8 cellular contexts compared by ENCODE assay signal in genomic region chr14:80942158-80942738, GRCh38. TPM values are rescaled to one million over a fixed set of nuclear protein-coding genes. Genes with fewer than 3 reads are reported as not detected.
DNase-seq lines count a peak whose midpoint lies in the region; ATAC-seq and TF ChIP-seq lines count a peak whose summit lies in the region.

No MANE protein-coding gene starts in this region.

- H3K27ac ChIP-seq in right cardiac atrium (ENCODE audit: low read length) (no peak overlapping the region), subcutaneous abdominal adipose tissue (ENCODE audit: low read depth, low read length) (peak overlapping the region; percentile 38)

- no peaks in the 10 kb centered on the region for H3K27me3 ChIP-seq in right cardiac atrium (ENCODE audit: control insufficient read depth, insufficient read depth)
- no peaks in the 10 kb centered on the region for H3K27me3 ChIP-seq in subcutaneous abdominal adipose tissue (ENCODE audit: control insufficient read depth in 5 of 5, insufficient read depth in 4 of 5, low read length in 5 of 5)

- DNase-seq in activated naive CD4-positive, alpha-beta T cell treated with anti-CD3 and anti-CD28 coated beads for 36 hours: peak; percentile 43
- DNase-seq in activated naive CD4-positive, alpha-beta T cell (lab: John Stamatoyannopoulos, UW): no peak
- DNase-seq in WTC11 (ENCODE audit: low spot score): no peak
- DNase-seq in right cardiac atrium: no peak
- no peak for DNase-seq in iPS-NIHi11 (ENCODE audit: low spot score)
- DNase-seq in inferior parietal cortex (ENCODE audit: extremely low spot score): no peak

- peaks cover 46% of the 10 kb centered on the region for H3K4me1 Mint-ChIP-seq in activated naive CD4-positive, alpha-beta T cell treated with anti-CD3 and anti-CD28 coated beads for 36 hours (ENCODE audit: low read depth)
- H3K4me1 Mint-ChIP-seq in WTC11: peaks cover 12% of the 10 kb centered on the region

- peak overlapping the region in 4 of 5 donors; percentile 74 to 86 (median 79) for H3K9ac ChIP-seq in subcutaneous abdominal adipose tissue (ENCODE audit: low read length in 5 of 5)

- no peaks in the 10 kb centered on the region for H3K36me3 ChIP-seq in subcutaneous abdominal adipose tissue (ENCODE audit: control insufficient read depth in 5 of 5, insufficient read depth in 5 of 5, low read length in 5 of 5)

- H3K36me3 Mint-ChIP-seq in activated naive CD4-positive, alpha-beta T cell treated with anti-CD3 and anti-CD28 coated beads for 36 hours (ENCODE audit: low read depth): peaks cover 3% of the 10 kb centered on the region
- no peaks in the 10 kb centered on the region for H3K36me3 Mint-ChIP-seq in WTC11

- H3K9me3 Mint-ChIP-seq in activated naive CD4-positive, alpha-beta T cell treated with anti-CD3 and anti-CD28 coated beads for 36 hours: peaks cover 6% of the 10 kb centered on the region
- H3K9me3 Mint-ChIP-seq in WTC11: no peaks in the 10 kb centered on the region

- no peak for TF ChIP-seq CTCF in WTC11 (IDR thresholded peaks at IDR 0.05)

- no peaks in the 10 kb centered on the region for H3K27me3 Mint-ChIP-seq in activated naive CD4-positive, alpha-beta T cell treated with anti-CD3 and anti-CD28 coated beads for 36 hours (ENCODE audit: low read depth)
- no peaks in the 10 kb centered on the region; the same call in 1 of the 2 replicates for H3K27me3 Mint-ChIP-seq in WTC11 (ENCODE audit: low read depth)

- peak overlapping the region; percentile 86 for H3K4me3 Mint-ChIP-seq in activated naive CD4-positive, alpha-beta T cell treated with anti-CD3 and anti-CD28 coated beads for 36 hours
- H3K4me3 Mint-ChIP-seq in WTC11: peak overlapping the region; percentile 90

- peak overlapping the region; percentile 88 for H3K27ac Mint-ChIP-seq in activated naive CD4-positive, alpha-beta T cell treated with anti-CD3 and anti-CD28 coated beads for 36 hours
- peak overlapping the region; percentile 84; the same call in 1 of the 2 replicates for H3K27ac Mint-ChIP-seq in WTC11

- H3K4me3 ChIP-seq in right cardiac atrium (ENCODE audit: low read length): peak overlapping the region; percentile 61
- H3K4me3 ChIP-seq in subcutaneous abdominal adipose tissue (ENCODE audit: low read depth in 1 of 5, low read length in 5 of 5): peak overlapping the region; percentile 78 to 92 (median 90)

- POLR2A ChIA-PET in WTC11 (lab: Charles Lee): interaction anchor here (0.8 to 1.3 kb wide), 2 partner anchors 9 to 228 kb away, joined by 3 to 5 read pairs; no protein-coding TSS in a partner anchor

- H3K4me1 ChIP-seq in right cardiac atrium (ENCODE audit: control insufficient read depth, insufficient read depth, low read length) (no peaks in the 10 kb centered on the region), subcutaneous abdominal adipose tissue (ENCODE audit: control insufficient read depth in 5 of 5, insufficient read depth in 5 of 5, low read length in 5 of 5) (peaks cover 0 to 16% (median 14%) of the 10 kb centered on the region in 5 donors)

- intact Hi-C loops in activated naive CD4-positive, alpha-beta T cell treated with anti-CD3 and anti-CD28 coated beads for 36 hours (cut with micrococcal nuclease): loop anchor here (1.0 kb wide), 3 partner anchors 11 to 228 kb away; no protein-coding TSS in a partner anchor
- intact Hi-C loops in right cardiac atrium (cut with DNase I): no loop called here

- H3K9me3 ChIP-seq in right cardiac atrium (ENCODE audit: control insufficient read depth, low read length) (no peaks in the 10 kb centered on the region), subcutaneous abdominal adipose tissue (ENCODE audit: control insufficient read depth in 5 of 5, low read length in 5 of 5) (no peaks in the 10 kb centered on the region)

- 33% methylated on average over 5 of the region's 5 CpGs for WGBS in right cardiac atrium

- CTCF ChIA-PET in activated naive CD4-positive, alpha-beta T cell treated with anti-CD3 and anti-CD28 coated beads for 36 hours (lab: Charles Lee): interaction anchor here (1.0 to 2.9 kb wide), 6 partner anchors 11 to 211 kb away, joined by 3 to 12 read pairs (median 4); no protein-coding TSS in a partner anchor
- CTCF ChIA-PET in WTC11 (lab: Charles Lee): interaction anchor here (1.0 to 2.6 kb wide), 6 partner anchors 9 to 228 kb away, joined by 4 to 24 read pairs (median 7); partner anchors contain the start of gene TSHR

- peak; percentile 20 for ATAC-seq in HG03135 (IDR thresholded peaks at IDR 0.05; ENCODE audit: unreplicated experiment)
- ATAC-seq in WTC11: no peak
- ATAC-seq in right cardiac atrium: no peak

TF ChIP-seq in WTC11, 78 proteins besides CTCF, POLR2A, EP300 and RAD21:
- no peak for TF ChIP-seq RELA (CRISPR knock-in tag; IDR thresholded peaks at IDR 0.05; ENCODE audit: borderline replicate concordance)
- no peak for TF ChIP-seq RORB (CRISPR knock-in tag; IDR thresholded peaks at IDR 0.05)
- TF ChIP-seq TEAD4 (CRISPR knock-in tag; IDR thresholded peaks at IDR 0.05): no peak
- TF ChIP-seq EMX1 (CRISPR knock-in tag; IDR thresholded peaks at IDR 0.05): no peak
- TF ChIP-seq FOXP1 (CRISPR knock-in tag; IDR thresholded peaks at IDR 0.05; ENCODE audit: borderline replicate concordance): no peak
- no peak for TF ChIP-seq ATF1 (CRISPR knock-in tag; IDR thresholded peaks at IDR 0.05)
- no peak for TF ChIP-seq CBFB (CRISPR knock-in tag; IDR thresholded peaks at IDR 0.05; ENCODE audit: low read depth)

RNA-seq across cellular contexts. Expression of gene CEP128, which starts 0.7 kb away (rescaled TPM):
- total RNA-seq in activated naive CD4-positive, alpha-beta T cell treated with anti-CD3 and anti-CD28 coated beads for 36 hours: 10 to 100 TPM; 16.4 to 17.1 TPM
- total RNA-seq in WTC11 (2021) (12.0 to 17.3 TPM (median 16.5 TPM) in 3 replicates), right cardiac atrium (1 to 10 TPM; 4.4 to 9.2 (median 5.9) TPM)
- polyA plus RNA-seq in right cardiac atrium: 1.2 TPM

RNA-seq across cellular contexts. Expression of gene TSHR, which starts 13.2 kb away (rescaled TPM):
- not detected for total RNA-seq in activated naive CD4-positive, alpha-beta T cell treated with anti-CD3 and anti-CD28 coated beads for 36 hours
- total RNA-seq in WTC11 (2021): 0.16 TPM in 1 of 3 replicates, not detected in the others
- not detected for total RNA-seq in right cardiac atrium
- 0.07 TPM for polyA plus RNA-seq in right cardiac atrium
